Comparison of ENCODE assay signal across 8 cellular contexts in the genomic region with DNA sequence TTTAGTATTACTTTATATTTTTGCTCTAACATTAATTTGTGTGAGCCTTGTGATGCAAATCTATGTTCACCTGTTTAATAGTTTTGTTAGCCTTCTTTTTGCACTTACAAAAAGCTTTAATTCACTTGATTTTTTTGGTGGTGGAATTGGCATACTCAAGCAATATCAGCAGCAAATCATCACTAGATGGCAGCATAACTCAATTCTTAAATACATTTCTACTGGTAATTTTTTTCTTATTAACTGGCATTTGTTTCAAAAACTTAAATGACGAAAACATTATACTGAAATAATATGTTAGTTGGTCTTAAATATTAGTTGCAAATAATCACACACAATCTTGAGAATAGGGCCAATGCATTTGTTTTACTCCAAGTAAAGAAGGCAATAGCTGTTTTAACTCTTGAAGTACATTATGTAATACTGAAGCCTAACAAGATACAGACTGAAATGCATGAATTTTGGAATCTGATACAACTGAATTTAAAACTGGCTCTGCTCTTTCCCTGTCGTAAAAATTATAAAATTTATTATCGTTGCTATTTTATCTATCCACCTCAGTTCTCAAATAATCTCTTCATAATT.
A peak's percentile ranks its signal among the peaks of the same experiment; 100 is the strongest.
DNase-seq lines count a peak whose midpoint lies in the region; ATAC-seq lines count a peak whose summit lies in the region.

No MANE protein-coding gene starts in this region.

- DNase-seq in CD1c-positive myeloid dendritic cell (ENCODE audit: extremely low spot score) (peak; percentile 8), H7 (peak; percentile 2), NCI-H2196 (lab: John Stamatoyannopoulos, UW; ENCODE audit: unreplicated experiment) (peak; percentile 49), brain pericyte (ENCODE audit: low read depth, low spot score) (peak; percentile 20), lung microvascular endothelial cell (ENCODE audit: low read depth in 2 of 2) (peak; percentile 67 to 71), MG63 (no peak)
- DNase-seq in activated CD4-positive, alpha-beta T cell treated with anti-CD3 and anti-CD28 coated beads, Interleukin-2, amount 50 U/mL, for 4 hours = no peak

- H3K9me3 ChIP-seq in MG63 = no peaks in the 10 kb centered on the region

- H3K36me3 ChIP-seq in H7 (replicated peaks; ENCODE audit: control insufficient read depth, insufficient read depth, low read length) (no peaks in the 10 kb centered on the region), MG63 (no peaks in the 10 kb centered on the region)

- ATAC-seq in GM18870 (IDR thresholded peaks at IDR 0.05; ENCODE audit: unreplicated experiment) = no peak

- H3K27me3 ChIP-seq in H7 (ENCODE audit: control insufficient read depth, insufficient read depth, low read length) (no peaks in the 10 kb centered on the region), MG63 (no peaks in the 10 kb centered on the region)

- H3K4me3 ChIP-seq in H7 (ENCODE audit: insufficient read depth, low read depth, low read length) = no peak overlapping the region
- no peak overlapping the region for H3K4me3 ChIP-seq in MG63

Comparison
In these comparisons a context has a peak if more than half of its experiments do, and no peak if none do; other contexts are left out.
1. DNase-seq: peak in CD1c-positive myeloid dendritic cell (single experiment), H7 (single experiment), NCI-H2196 (single experiment), brain pericyte (single experiment) and lung microvascular endothelial cell (2 of 2); none in MG63 (single experiment) and activated CD4-positive, alpha-beta T cell treated with anti-CD3 and anti-CD28 coated beads, Interleukin-2, amount 50 U/mL, for 4 hours (0 of 2).